ENCODE assay signal across 17 cellular contexts in genomic region chr1:5996641-5997270, GRCh38. TPM values are rescaled to one million over a fixed set of nuclear protein-coding genes. Genes with fewer than 3 reads are reported as not detected.
DNase-seq lines count a peak whose midpoint lies in the region; ATAC-seq lines count a peak whose summit lies in the region.
"Had no signal": no experiment of that assay in that cellular context is flagged by ENCODE, and none has a peak within 500 bp of the region (broad histone marks: within the 10 kb centered on the region; RNA-seq: fewer than 3 reads in every experiment).

No MANE protein-coding gene starts in this region.

- peaks cover 0 to 28% (median 14%) of the 10 kb centered on the region in 11 experiments; a peak in 13 of 22 replicates for H3K36me3 ChIP-seq in BLaER1 treated with 17β-estradiol and CSF1 and Interleukin-3, amounts not matched to agents 10 nM and 100 nM
- H3K36me3 ChIP-seq in HAP-1 (replicated peaks) = no peaks in the 10 kb centered on the region

- H3K4me2 ChIP-seq in BLaER1 treated with 17β-estradiol and CSF1 and Interleukin-3, amounts not matched to agents 10 nM and 100 nM = peak overlapping the region in 7 of 11 experiments; percentile 9 to 99 (median 95); a peak in 8 of 22 replicates

- H3K9ac ChIP-seq in BLaER1 treated with 17β-estradiol and CSF1 and Interleukin-3, amounts not matched to agents 10 nM and 100 nM = peak overlapping the region in 2 of 11 experiments; percentile 2 to 27; a peak in 1 of 22 replicates

- peaks cover 43% of the 10 kb centered on the region for H3K4me1 Mint-ChIP-seq in T-helper 17 cell

- peak overlapping the region; percentile 19 for H3K4me3 Mint-ChIP-seq in T-helper 17 cell
- H3K4me3 Mint-ChIP-seq: H9 had no signal

- peaks cover 0 to 88% (median 74%) of the 10 kb centered on the region in 11 experiments; a peak in 18 of 22 replicates for H4K20me1 ChIP-seq in BLaER1 treated with 17β-estradiol and CSF1 and Interleukin-3, amounts not matched to agents 10 nM and 100 nM

- H3K9me3 ChIP-seq in BLaER1 treated with 17β-estradiol and CSF1 and Interleukin-3, amounts not matched to agents 10 nM and 100 nM (replicated peaks in 1 of 11) = no peaks in the 10 kb centered on the region
- H3K9me3 ChIP-seq in T-helper 17 cell (ENCODE audit: control insufficient read depth, low read length, poor library complexity, severe bottlenecking) (no peaks in the 10 kb centered on the region), HAP-1 (no peaks in the 10 kb centered on the region)

- H3K4me3 ChIP-seq in BLaER1 treated with 17β-estradiol and CSF1 and Interleukin-3, amounts not matched to agents 10 nM and 100 nM = no peak overlapping the region
- no peak overlapping the region for H3K4me3 ChIP-seq in HAP-1

- no peaks in the 10 kb centered on the region for H3K27me3 ChIP-seq in BLaER1 treated with 17β-estradiol and CSF1 and Interleukin-3, amounts not matched to agents 10 nM and 100 nM
- no peaks in the 10 kb centered on the region for H3K27me3 ChIP-seq in HAP-1 (ENCODE audit: low read depth)

- H3K36me3 Mint-ChIP-seq in T-helper 17 cell (ENCODE audit: low read depth) = peaks cover 2% of the 10 kb centered on the region

- H3K4me1 ChIP-seq in BLaER1 treated with 17β-estradiol and CSF1 and Interleukin-3, amounts not matched to agents 10 nM and 100 nM = peaks cover 34 to 65% (median 61%) of the 10 kb centered on the region in 10 experiments
- 0 out of 2 replicates have a peak, but pooled peaks cover 3% of the 10 kb centered on the region for H3K4me1 ChIP-seq in HAP-1

- DNase-seq in T-helper 17 cell = no peak
- peak; percentile 13 for DNase-seq in left ventricle myocardium superior
- peak; percentile 57 for DNase-seq in posterior vena cava (ENCODE audit: low spot score)
- no peak for DNase-seq in activated T-cell treated with anti-CD3 and anti-CD28 coated beads, Interleukin-2, amount 50 U/mL, for 1 hour
- DNase-seq in NCI-H1417 treated with DMSO at 0.1 percent for 48 hours (lab: John Stamatoyannopoulos, UW) = no peak
- DNase-seq in HAP-1 (ENCODE audit: low spot score in 2 of 2) = no peak
- DNase-seq: DND-41, H9, NCI-H1092 treated with DMSO at 0.1 percent for 48 hours, NCI-H2081, NCI-H2171 treated with DMSO at 0.1 percent for 48 hours, NCI-H446 treated with DMSO at 0.1 percent for 48 hours, NCI-H69 had no signal

- in situ Hi-C loops in HAP-1 (cut with MboI; ENCODE audit: low sequenced_read_pairs) = no loop called here

- no peaks in the 10 kb centered on the region for H3K27me3 Mint-ChIP-seq in T-helper 17 cell

- intact Hi-C loops in left ventricle myocardium superior (cut with micrococcal nuclease) (no loop called here), posterior vena cava (cut with DNase I) (no loop called here)

- 0 out of 22 replicates have a peak overlapping the region, but pooled peaks of 1 of the 11 experiments have one; percentile 22 for H3K27ac ChIP-seq in BLaER1 treated with 17β-estradiol and CSF1 and Interleukin-3, amounts not matched to agents 10 nM and 100 nM
- H3K27ac ChIP-seq: C4-2B had no signal

- ATAC-seq in T-helper 17 cell (no peak), left ventricle myocardium superior (no peak), GM21367 (IDR thresholded peaks at IDR 0.05; ENCODE audit: unreplicated experiment) (no peak)
- ATAC-seq: Panc1 had no signal

- H3K27ac Mint-ChIP-seq in T-helper 17 cell = no peak overlapping the region
- H3K27ac Mint-ChIP-seq: H9 had no signal

RNA-seq across cellular contexts. Expression of gene NPHP4, which starts 4.5 kb away (rescaled TPM):
- total RNA-seq in T-helper 17 cell = 10 to 100 TPM in 1 of 2 donors, 1 to 10 TPM in 1; 9.9 to 14.1 TPM
- 4.9 TPM for total RNA-seq in left ventricle myocardium superior
- total RNA-seq in posterior vena cava = 1 to 10 TPM; 6.9 to 7.7 TPM

RNA-seq across cellular contexts. Expression of gene KCNAB2, which starts 48.9 kb away (rescaled TPM):
- 100 to 1,000 TPM; 203 to 207 TPM for total RNA-seq in T-helper 17 cell
- total RNA-seq in left ventricle myocardium superior = 18.5 TPM
- 10 to 100 TPM; 13.5 to 21.8 TPM for total RNA-seq in posterior vena cava

Comparison
In these comparisons a context has a peak if more than half of its experiments do, and no peak if none do; other contexts are left out.
1. DNase-seq: peak in left ventricle myocardium superior (single experiment) and posterior vena cava (single experiment); none in T-helper 17 cell (0 of 3), activated T-cell treated with anti-CD3 and anti-CD28 coated beads, Interleukin-2, amount 50 U/mL, for 1 hour (single experiment), NCI-H1417 treated with DMSO at 0.1 percent for 48 hours (single experiment) and HAP-1 (0 of 2).
2. RNA of gene KCNAB2, which starts 48.9 kb away (total RNA-seq): 203 to 207 TPM in T-helper 17 cell; 13.5 to 21.8 TPM in posterior vena cava and 18.5 TPM in left ventricle myocardium superior (single experiment); every median in the first group is over 4 times any median in the second.